Comparison of ENCODE assay signal across 8 cellular contexts in the genomic region with DNA sequence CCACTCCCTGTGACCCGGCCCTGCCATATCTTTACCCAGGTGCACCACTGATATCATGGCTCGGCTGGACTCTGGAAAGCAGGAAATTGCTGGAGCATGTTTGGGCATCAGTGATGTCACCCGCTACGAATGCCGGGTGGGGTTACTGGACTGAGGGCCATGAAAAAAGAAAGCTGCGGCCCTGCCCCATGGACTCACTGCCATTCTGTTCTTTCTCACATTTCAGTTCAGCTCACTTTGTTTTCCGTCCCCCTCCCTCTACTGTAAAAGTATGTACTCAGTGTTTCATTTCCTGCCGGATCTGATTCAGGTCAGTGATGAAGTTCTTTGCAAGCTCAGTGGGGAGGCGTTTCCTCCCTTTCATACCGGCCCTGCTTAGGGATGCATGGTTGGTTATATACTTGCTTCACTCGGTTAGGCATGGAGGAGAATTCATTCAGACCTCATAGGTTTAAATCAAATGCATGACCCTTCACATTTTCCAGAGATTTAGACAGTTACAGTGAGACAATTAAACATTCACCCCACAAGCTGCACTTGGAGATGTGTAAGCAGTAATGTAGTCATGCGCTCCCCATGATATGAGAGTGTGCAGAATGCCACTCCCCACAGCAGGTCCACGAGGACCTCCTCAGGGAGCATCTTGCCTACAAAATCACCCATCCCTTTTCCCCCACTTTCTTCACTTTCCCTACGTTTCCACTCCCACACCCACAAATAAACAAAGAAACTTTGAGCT.
DNase-seq lines count a peak whose midpoint lies in the region; ATAC-seq, FAIRE-seq and TF ChIP-seq lines count a peak whose summit lies in the region.
"Not testable (repeated sequence)": the region's sequence is repeated elsewhere in the genome, so short reads cannot be mapped to it uniquely, and the experiment has no call there.

No MANE protein-coding gene starts in this region.

- H3K9me2 ChIP-seq in HCT116 (ENCODE audit: insufficient read depth) = not testable (repeated sequence)

- BruUV-seq in HCT116 (replicated peaks; lab: Mats Ljungman, UMichigan) = TSS peak; percentile 80

- H3K36me3 Mint-ChIP-seq in activated T-helper 2 cell treated with anti-CD3 and anti-CD28 coated beads, Interferon-gamma antibody, Interleukin-2, Interleukin-4, amounts not matched to agents 10 μg/mL and 5 μg/mL and 100 μg/mL, durations not matched to agents 14 hours and 24 hours and 36 hours (ENCODE audit: low read depth) = not testable (repeated sequence)

- not testable (repeated sequence) for H3K4me3 ChIP-seq in AG04449 (ENCODE audit: low read depth, low read length); HCT116 (replicated peaks in 1 of 2; ENCODE audit: low read depth in 1 of 2, low read length in 2 of 2); coronary artery; small intestine (ENCODE audit: low read depth in 1 of 2, low read length in 2 of 2)

- CTCF ChIA-PET in AG04449 (lab: Yijun Ruan, JAX); HCT116 (lab: Charles Lee): not testable (repeated sequence)

- H3K79me2 ChIP-seq in HCT116 (ENCODE audit: insufficient read depth, low read length) = not testable (repeated sequence)

- H3K4me2 ChIP-seq in HCT116 (ENCODE audit: low read length) = peak overlapping the region; percentile 52

- H3K9ac ChIP-seq in HCT116 (ENCODE audit: low read length) = peak overlapping the region; percentile 40

- intact Hi-C loops in HCT116 (cut with micrococcal nuclease); activated T-helper 2 cell treated with anti-CD3 and anti-CD28 coated beads, Interferon-gamma antibody, Interleukin-2, Interleukin-4, amounts not matched to agents 10 μg/mL and 5 μg/mL and 100 μg/mL, durations not matched to agents 14 hours and 24 hours and 36 hours (cut with micrococcal nuclease); left cardiac atrium (cut with DNase I): not testable (repeated sequence)

- H3K4me1 Mint-ChIP-seq in activated T-helper 2 cell treated with anti-CD3 and anti-CD28 coated beads, Interferon-gamma antibody, Interleukin-2, Interleukin-4, amounts not matched to agents 10 μg/mL and 5 μg/mL and 100 μg/mL, durations not matched to agents 14 hours and 24 hours and 36 hours (ENCODE audit: low read depth) = not testable (repeated sequence)

- peak overlapping the region; percentile 77 for H3K27ac Mint-ChIP-seq in activated T-helper 2 cell treated with anti-CD3 and anti-CD28 coated beads, Interferon-gamma antibody, Interleukin-2, Interleukin-4, amounts not matched to agents 10 μg/mL and 5 μg/mL and 100 μg/mL, durations not matched to agents 14 hours and 24 hours and 36 hours

- not testable (repeated sequence) for H3K9me3 ChIP-seq in HCT116 (ENCODE audit: control insufficient read depth in 1 of 2, insufficient read depth in 1 of 2, low read depth in 1 of 2, low read length in 2 of 2); small intestine (ENCODE audit: control insufficient read depth, low read depth)

- TF ChIP-seq CTCF in AG04449 (IDR thresholded peaks at IDR 0.05; ENCODE audit: insufficient read depth, low read length, missing control alignments); HCT116 (IDR thresholded peaks at IDR 0.05 in 2 of 3, conservative IDR thresholded peaks at IDR 0.05 in 1 of 3; ENCODE audit: borderline replicate concordance in 1 of 3, insufficient read depth in 1 of 3, low read depth in 2 of 3, low read length in 2 of 3); coronary artery (IDR thresholded peaks at IDR 0.05): not testable (repeated sequence)

- H4K20me1 ChIP-seq in HCT116 (ENCODE audit: insufficient read depth) = not testable (repeated sequence)

- WGBS in small intestine, 3 donors = 49 to 57% (median 50%) methylated on average over 9 to 11 of the region's 14 CpGs

- not testable (repeated sequence) for TF ChIP-seq POLR2A in HCT116 (IDR thresholded peaks at IDR 0.05; ENCODE audit: borderline replicate concordance, extremely low read depth, insufficient read depth, insufficient read length)

- FAIRE-seq in small intestine (lab: Jason Lieb, UNC) = not testable (repeated sequence)

- not testable (repeated sequence) for TF ChIP-seq RAD21 in HCT116 (IDR thresholded peaks at IDR 0.05; ENCODE audit: low read depth)

- peak; percentile 3 for DNase-seq in AG04449 (ENCODE audit: low read depth, low spot score)
- peak; percentile 79 for DNase-seq in HCT116 (ENCODE audit: low read depth, low spot score)
- peak; percentile 1 for DNase-seq in RKO (ENCODE audit: low spot score)
- DNase-seq in activated T-helper 2 cell treated with anti-CD3 and anti-CD28 coated beads, Interferon-gamma antibody, Interleukin-2, Interleukin-4, amounts not matched to agents 10 μg/mL and 5 μg/mL and 100 μg/mL, durations not matched to agents 14 hours and 24 hours and 36 hours (ENCODE audit: low spot score) = not testable (repeated sequence)
- peak; percentile 31 for DNase-seq in coronary artery (ENCODE audit: low spot score)
- peak; percentile 72 for DNase-seq in left cardiac atrium
- DNase-seq in myocyte (ENCODE audit: low read depth) = peak; percentile 49
- DNase-seq in small intestine = peak; percentile 29

- ATAC-seq in HCT116, left cardiac atrium: not testable (repeated sequence)

- not testable (repeated sequence) for H3K27me3 ChIP-seq in HCT116 (ENCODE audit: insufficient read depth, low read length); small intestine (ENCODE audit: control insufficient read depth in 2 of 2, insufficient read depth in 2 of 2, low read length in 2 of 2)

- peak overlapping the region; percentile 65 for H3K27ac ChIP-seq in HCT116 (ENCODE audit: low read depth, low read length)
- peak overlapping the region in 1 of 2 donors; percentile 22 for H3K27ac ChIP-seq in coronary artery
- H3K27ac ChIP-seq in small intestine (ENCODE audit: low read depth in 1 of 2, low read length in 1 of 2) = peak overlapping the region in 1 of 2 donors; percentile 72

- POLR2A ChIA-PET in AG04449 (lab: Yijun Ruan, JAX); HCT116 (lab: Charles Lee): not testable (repeated sequence)

- not testable (repeated sequence) for H3K4me3 Mint-ChIP-seq in activated T-helper 2 cell treated with anti-CD3 and anti-CD28 coated beads, Interferon-gamma antibody, Interleukin-2, Interleukin-4, amounts not matched to agents 10 μg/mL and 5 μg/mL and 100 μg/mL, durations not matched to agents 14 hours and 24 hours and 36 hours (ENCODE audit: low read depth)

- not testable (repeated sequence) for H2AFZ ChIP-seq in HCT116 (ENCODE audit: low read depth, low read length, poor library complexity, severe bottlenecking)

- not testable (repeated sequence) for H3K9me3 Mint-ChIP-seq in activated T-helper 2 cell treated with anti-CD3 and anti-CD28 coated beads, Interferon-gamma antibody, Interleukin-2, Interleukin-4, amounts not matched to agents 10 μg/mL and 5 μg/mL and 100 μg/mL, durations not matched to agents 14 hours and 24 hours and 36 hours

- peaks cover 0 to 18% of the 10 kb centered on the region in 2 experiments; a peak in 2 of 4 replicates for H3K4me1 ChIP-seq in HCT116 (ENCODE audit: control insufficient read depth in 1 of 2, insufficient read depth in 2 of 2, low read length in 2 of 2)
- H3K4me1 ChIP-seq in small intestine (ENCODE audit: control insufficient read depth in 2 of 2, insufficient read depth in 1 of 2, low read depth in 1 of 2, low read length in 1 of 2) = not testable (repeated sequence)

- not testable (repeated sequence) for H3K27me3 Mint-ChIP-seq in activated T-helper 2 cell treated with anti-CD3 and anti-CD28 coated beads, Interferon-gamma antibody, Interleukin-2, Interleukin-4, amounts not matched to agents 10 μg/mL and 5 μg/mL and 100 μg/mL, durations not matched to agents 14 hours and 24 hours and 36 hours (ENCODE audit: low read depth)

- H3K36me3 ChIP-seq in HCT116 (ENCODE audit: control insufficient read depth in 1 of 2, insufficient read depth in 2 of 2, low read length in 2 of 2); small intestine (ENCODE audit: control insufficient read depth in 2 of 2, insufficient read depth in 2 of 2, low read length in 2 of 2): not testable (repeated sequence)

- RAD21 ChIA-PET in HCT116 (lab: Charles Lee; ENCODE audit: low non-redundant PET in 1 of 2, low total read pairs in 2 of 2, uncharacterized antibody in 2 of 2, unreplicated experiment in 2 of 2) = not testable (repeated sequence)

TF ChIP-seq in HCT116, 20 proteins besides CTCF, POLR2A, EP300 and RAD21:
- TF ChIP-seq FOSL1 (IDR thresholded peaks at IDR 0.05; ENCODE audit: low read depth) (peak; percentile 42; the same call in 1 of the 2 replicates), TCF7L2 (IDR thresholded peaks at IDR 0.05; ENCODE audit: borderline replicate concordance, extremely low read depth, insufficient read depth, insufficient read length) (peak; percentile 39), JUND (IDR thresholded peaks at IDR 0.05) (peak; percentile 57; the same call in 1 of the 2 replicates), SP1 (IDR thresholded peaks at IDR 0.05; ENCODE audit: low read depth) (peak; percentile 60; the same call in 1 of the 2 replicates), CBX3 (IDR thresholded peaks at IDR 0.05; ENCODE audit: low read depth) (0 out of 2 replicates have a peak, but pooled peaks have one; percentile 23)
